ENCODE assay signal across 16 cellular contexts in genomic region chr14:65878586-65878985, GRCh38.
DNase-seq lines count a peak whose midpoint lies in the region; ATAC-seq, FAIRE-seq and TF ChIP-seq lines count a peak whose summit lies in the region.
"Had no signal": no experiment of that assay in that cellular context is flagged by ENCODE, and none has a peak within 500 bp of the region (broad histone marks: within the 10 kb centered on the region; RNA-seq: fewer than 3 reads in every experiment).

No MANE protein-coding gene starts in this region.

- TF ChIP-seq POLR2A in A549 (IDR thresholded peaks at IDR 0.05; ENCODE audit: low read length), result no peak

- H2AFZ ChIP-seq in GM23248, result no peak overlapping the region

- H3K9me3 Mint-ChIP-seq in activated CD4-positive, alpha-beta memory T cell treated with anti-CD3 and anti-CD28 coated beads, Interleukin-2, amount 10 ng/mL, durations not matched to agents 7 days and 5 days, result peaks cover 16% of the 10 kb centered on the region
- peaks cover 2% of the 10 kb centered on the region for H3K9me3 Mint-ChIP-seq in activated CD4-positive, alpha-beta memory T cell treated with anti-CD3 and anti-CD28 coated beads for 36 hours
- peaks cover 26% of the 10 kb centered on the region for H3K9me3 Mint-ChIP-seq in T-helper 1 cell treated with Interleukin-12 subunit alpha and Interleukin-12 subunit beta and Interleukin-4 antibody, amounts not matched to agents 30 μg/mL and 1 μg/mL, for 36 hours
- H3K9me3 Mint-ChIP-seq: HFFc6 had no signal

- peak overlapping the region; percentile 88 for H3K27ac Mint-ChIP-seq in activated CD4-positive, alpha-beta memory T cell treated with anti-CD3 and anti-CD28 coated beads, Interleukin-2, amount 10 ng/mL, durations not matched to agents 7 days and 5 days
- no peak overlapping the region for H3K27ac Mint-ChIP-seq in activated CD4-positive, alpha-beta memory T cell treated with anti-CD3 and anti-CD28 coated beads for 36 hours
- H3K27ac Mint-ChIP-seq in T-helper 1 cell treated with Interleukin-12 subunit alpha and Interleukin-12 subunit beta and Interleukin-4 antibody, amounts not matched to agents 30 μg/mL and 1 μg/mL, for 36 hours, result peak overlapping the region; percentile 80
- H3K27ac Mint-ChIP-seq: CD4-positive, alpha-beta T cell; HFFc6 had no signal

- no peaks in the 10 kb centered on the region for H3K79me2 ChIP-seq in GM23248 (ENCODE audit: insufficient read depth)

- H3K36me3 ChIP-seq in GM23248 (ENCODE audit: low read depth), result no peaks in the 10 kb centered on the region
- H3K36me3 ChIP-seq: BLaER1 treated with 17β-estradiol and CSF1 and Interleukin-3, amounts not matched to agents 10 nM and 100 nM had no signal

- WGBS in A549 (ENCODE audit: missing lambda C conversion rate), result 50% methylated on average over 4 of the region's 4 CpGs
- 92 to 93% methylated on average over 4 of the region's 4 CpGs for WGBS in GM23248 (ENCODE audit: low coverage in 1 of 2, low lambda C conversion rate in 2 of 2, missing lambda C conversion rate in 2 of 2), 2 experiments

- no peak for TF ChIP-seq RAD21 in A549 (conservative IDR thresholded peaks at IDR 0.05 in 1 of 2, IDR thresholded peaks at IDR 0.05 in 1 of 2)

- intact Hi-C loops in activated CD4-positive, alpha-beta memory T cell treated with anti-CD3 and anti-CD28 coated beads for 36 hours (cut with micrococcal nuclease), result loop anchor here (5.0 kb wide), 1 partner anchor 74 kb away; no protein-coding TSS in a partner anchor

- H4K20me1 ChIP-seq in GM23248 (ENCODE audit: insufficient read depth), result no peaks in the 10 kb centered on the region
- H4K20me1 ChIP-seq: BLaER1 treated with 17β-estradiol and CSF1 and Interleukin-3, amounts not matched to agents 10 nM and 100 nM had no signal

- H3K27ac ChIP-seq in A549, result no peak overlapping the region
- no peak overlapping the region for H3K27ac ChIP-seq in GM23248

- H3K4me1 ChIP-seq in A549 (peaks cover 14% of the 10 kb centered on the region; the same call in 2 of the 3 replicates), GM23248 (ENCODE audit: insufficient read depth) (peaks cover 28% of the 10 kb centered on the region)

- H3K9me3 ChIP-seq in A549 (no peaks in the 10 kb centered on the region), GM23248 (ENCODE audit: low read depth) (no peaks in the 10 kb centered on the region)

- peaks cover 25% of the 10 kb centered on the region for H3F3A ChIP-seq in GM23248 (ENCODE audit: insufficient read depth)

- no peaks in the 10 kb centered on the region for H3K9me2 ChIP-seq in GM23248 (ENCODE audit: insufficient read depth)

- no peaks in the 10 kb centered on the region for H3K27me3 Mint-ChIP-seq in activated CD4-positive, alpha-beta memory T cell treated with anti-CD3 and anti-CD28 coated beads, Interleukin-2, amount 10 ng/mL, durations not matched to agents 7 days and 5 days
- H3K27me3 Mint-ChIP-seq in activated CD4-positive, alpha-beta memory T cell treated with anti-CD3 and anti-CD28 coated beads for 36 hours, result no peaks in the 10 kb centered on the region
- H3K27me3 Mint-ChIP-seq in T-helper 1 cell treated with Interleukin-12 subunit alpha and Interleukin-12 subunit beta and Interleukin-4 antibody, amounts not matched to agents 30 μg/mL and 1 μg/mL, for 36 hours (ENCODE audit: low read depth), result peaks cover 4% of the 10 kb centered on the region
- H3K27me3 Mint-ChIP-seq: CD4-positive, alpha-beta T cell had no signal

- peaks cover 28% of the 10 kb centered on the region for H3K36me3 Mint-ChIP-seq in activated CD4-positive, alpha-beta memory T cell treated with anti-CD3 and anti-CD28 coated beads, Interleukin-2, amount 10 ng/mL, durations not matched to agents 7 days and 5 days (ENCODE audit: low read depth)
- H3K36me3 Mint-ChIP-seq in activated CD4-positive, alpha-beta memory T cell treated with anti-CD3 and anti-CD28 coated beads for 36 hours, result no peaks in the 10 kb centered on the region
- H3K36me3 Mint-ChIP-seq in T-helper 1 cell treated with Interleukin-12 subunit alpha and Interleukin-12 subunit beta and Interleukin-4 antibody, amounts not matched to agents 30 μg/mL and 1 μg/mL, for 36 hours (ENCODE audit: low read depth), result peaks cover 20% of the 10 kb centered on the region

- no peak for TF ChIP-seq EP300 in A549 (IDR thresholded peaks at IDR 0.05)

- no peak for DNase-seq in activated CD4-positive, alpha-beta memory T cell treated with anti-CD3 and anti-CD28 coated beads, Interleukin-2, amount 10 ng/mL, durations not matched to agents 7 days and 5 days
- no peak for DNase-seq in activated CD4-positive, alpha-beta memory T cell treated with anti-CD3 and anti-CD28 coated beads for 36 hours
- no peak for DNase-seq in A549 (ENCODE audit: low read depth in 1 of 2, low spot score in 1 of 2)
- no peak for DNase-seq in HTR-8/SVneo (ENCODE audit: insufficient read length, low spot score)
- DNase-seq in GM23248, result no peak
- DNase-seq: 8988T; CD4-positive, alpha-beta T cell; DMS79; KBM-7 had no signal

- CTCF ChIA-PET in activated CD4-positive, alpha-beta memory T cell treated with anti-CD3 and anti-CD28 coated beads, Interleukin-2, amount 10 ng/mL, durations not matched to agents 7 days and 5 days (lab: Charles Lee), result interaction anchor here (1.0 to 3.9 kb wide), 12 partner anchors 9 to 192 kb away, joined by 3 to 22 read pairs (median 4); no protein-coding TSS in a partner anchor
- CTCF ChIA-PET in activated CD4-positive, alpha-beta memory T cell treated with anti-CD3 and anti-CD28 coated beads for 36 hours (lab: Charles Lee), result interaction anchor here (0.9 to 3.1 kb wide), 4 partner anchors 11 to 81 kb away, joined by 3 to 20 read pairs (median 7); no protein-coding TSS in a partner anchor
- CTCF ChIA-PET in A549 (lab: Yijun Ruan, JAX), result interaction anchor here (0.9 to 1.2 kb wide), 2 partner anchors 9 to 193 kb away, joined by 3 read pairs; no protein-coding TSS in a partner anchor

- in situ Hi-C loops in GM23248 (cut with MboI), result no loop called here

- FAIRE-seq in A549 (lab: Jason Lieb, UNC) (peak; percentile 13), HTR-8/SVneo (lab: Jason Lieb, UNC) (peak; percentile 83)
- FAIRE-seq: G401.6, GM12891 had no signal

- no peak overlapping the region for H3K4me3 ChIP-seq in A549
- H3K4me3 ChIP-seq in GM23248, result no peak overlapping the region
- H3K4me3 ChIP-seq: BLaER1 treated with 17β-estradiol and CSF1 and Interleukin-3, amounts not matched to agents 10 nM and 100 nM had no signal

- peaks cover 5% of the 10 kb centered on the region for H3K4me1 Mint-ChIP-seq in activated CD4-positive, alpha-beta memory T cell treated with anti-CD3 and anti-CD28 coated beads, Interleukin-2, amount 10 ng/mL, durations not matched to agents 7 days and 5 days
- peaks cover 44% of the 10 kb centered on the region for H3K4me1 Mint-ChIP-seq in activated CD4-positive, alpha-beta memory T cell treated with anti-CD3 and anti-CD28 coated beads for 36 hours (ENCODE audit: low read depth)
- H3K4me1 Mint-ChIP-seq in T-helper 1 cell treated with Interleukin-12 subunit alpha and Interleukin-12 subunit beta and Interleukin-4 antibody, amounts not matched to agents 30 μg/mL and 1 μg/mL, for 36 hours (ENCODE audit: low read depth), result peaks cover 44% of the 10 kb centered on the region

- POLR2A ChIA-PET in activated CD4-positive, alpha-beta memory T cell treated with anti-CD3 and anti-CD28 coated beads, Interleukin-2, amount 10 ng/mL, durations not matched to agents 7 days and 5 days (lab: Charles Lee), result interaction anchor here (1.3 to 4.9 kb wide), 12 partner anchors 9 to 466 kb away, joined by 3 to 46 read pairs (median 9); partner anchors contain the start of gene FUT8
- POLR2A ChIA-PET in activated CD4-positive, alpha-beta memory T cell treated with anti-CD3 and anti-CD28 coated beads for 36 hours (lab: Charles Lee), result interaction anchor here (1.4 kb wide), 1 partner anchor 32 kb away, joined by 3 read pairs; no protein-coding TSS in a partner anchor
- POLR2A ChIA-PET in A549 (lab: Yijun Ruan, JAX), result no interaction called here

- H3K4me3 Mint-ChIP-seq in activated CD4-positive, alpha-beta memory T cell treated with anti-CD3 and anti-CD28 coated beads, Interleukin-2, amount 10 ng/mL, durations not matched to agents 7 days and 5 days, result no peak overlapping the region
- no peak overlapping the region for H3K4me3 Mint-ChIP-seq in activated CD4-positive, alpha-beta memory T cell treated with anti-CD3 and anti-CD28 coated beads for 36 hours
- H3K4me3 Mint-ChIP-seq in T-helper 1 cell treated with Interleukin-12 subunit alpha and Interleukin-12 subunit beta and Interleukin-4 antibody, amounts not matched to agents 30 μg/mL and 1 μg/mL, for 36 hours, result no peak overlapping the region
- H3K4me3 Mint-ChIP-seq: CD4-positive, alpha-beta T cell; HFFc6 had no signal

- H3K4me2 ChIP-seq in A549 (no peak overlapping the region; the same call in 2 of the 3 replicates), GM23248 (ENCODE audit: unreplicated experiment) (no peak overlapping the region)

- H3K27me3 ChIP-seq in GM23248 (replicated peaks; ENCODE audit: insufficient read depth), result no peaks in the 10 kb centered on the region
- H3K27me3 ChIP-seq: BLaER1 treated with 17β-estradiol and CSF1 and Interleukin-3, amounts not matched to agents 10 nM and 100 nM had no signal

- ATAC-seq in A549 (no peak), HG02623 (IDR thresholded peaks at IDR 0.05; ENCODE audit: unreplicated experiment) (no peak), GM19397 (IDR thresholded peaks at IDR 0.05; ENCODE audit: unreplicated experiment) (no peak)

- no peak for TF ChIP-seq CTCF in A549 (IDR thresholded peaks at IDR 0.05)

- H3K9ac ChIP-seq in GM23248, result no peak overlapping the region

TF ChIP-seq in A549, 52 proteins besides CTCF, POLR2A, EP300 and RAD21:
- TF ChIP-seq CBX8 (IDR thresholded peaks at IDR 0.05) (no peak), SREBF2 (IDR thresholded peaks at IDR 0.05) (no peak), MAFK (IDR thresholded peaks at IDR 0.05; ENCODE audit: partially characterized antibody) (peak; percentile 85)
